ENCODE assay signal across 9 cellular contexts in the genomic region with DNA sequence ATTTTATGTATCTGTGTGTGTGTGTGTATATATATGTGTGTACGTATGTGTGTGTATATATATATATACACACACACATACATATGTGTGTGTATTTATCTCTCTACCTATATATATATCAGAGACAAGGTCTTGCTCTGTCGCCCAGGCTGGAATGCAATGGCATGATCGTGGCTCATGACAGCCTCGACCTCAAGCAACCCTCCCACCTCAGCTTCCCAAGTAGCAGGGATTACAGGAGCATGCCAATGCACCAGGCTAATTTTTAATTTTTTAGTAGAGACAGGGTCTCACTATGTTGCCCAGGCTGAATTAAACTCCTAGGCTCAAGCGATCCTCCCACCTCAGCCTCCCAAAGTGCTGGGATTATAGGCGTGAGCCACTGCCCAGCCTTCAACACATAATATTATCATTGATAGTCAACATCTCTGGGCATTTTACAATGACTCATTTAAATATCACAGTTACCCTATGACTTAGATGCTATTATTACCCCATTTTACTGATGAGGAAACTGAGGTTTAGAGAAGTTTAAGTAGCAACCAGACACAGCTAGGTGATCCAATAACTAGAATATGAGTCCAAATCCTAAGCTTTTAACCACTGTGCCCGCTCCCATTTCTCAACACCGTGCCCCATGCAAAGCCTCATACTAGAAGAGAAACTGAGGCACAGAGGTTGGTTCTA. TPM values are rescaled to one million over a fixed set of nuclear protein-coding genes. Genes with fewer than 3 reads are reported as not detected.
DNase-seq lines count a peak whose midpoint lies in the region; ATAC-seq and TF ChIP-seq lines count a peak whose summit lies in the region.
"Had no signal": no experiment of that assay in that cellular context is flagged by ENCODE, and none has a peak within 500 bp of the region (broad histone marks: within the 10 kb centered on the region; RNA-seq: fewer than 3 reads in every experiment).

No MANE protein-coding gene starts in this region.

- no peak for TF ChIP-seq POLR2A in sigmoid colon (IDR thresholded peaks at IDR 0.05)

- peak overlapping the region; percentile 77 to 85 (median 83) for H3K9ac ChIP-seq in BLaER1 treated with 17β-estradiol and CSF1 and Interleukin-3, amounts not matched to agents 10 nM and 100 nM

- H3K36me3 ChIP-seq in BLaER1 treated with 17β-estradiol and CSF1 and Interleukin-3, amounts not matched to agents 10 nM and 100 nM = peaks cover 16 to 41% (median 27%) of the 10 kb centered on the region in 11 experiments
- peaks cover 24 to 41% (median 28%) of the 10 kb centered on the region in 4 donors for H3K36me3 ChIP-seq in sigmoid colon

- H3K27me3 ChIP-seq in BLaER1 treated with 17β-estradiol and CSF1 and Interleukin-3, amounts not matched to agents 10 nM and 100 nM = no peaks in the 10 kb centered on the region
- no peaks in the 10 kb centered on the region for H3K27me3 ChIP-seq in foreskin keratinocyte
- no peaks in the 10 kb centered on the region for H3K27me3 ChIP-seq in sigmoid colon
- H3K27me3 ChIP-seq: neutrophil had no signal

- no peak for DNase-seq in RWPE1 (ENCODE audit: low spot score)
- DNase-seq in foreskin keratinocyte = no peak
- no peak for DNase-seq in sigmoid colon
- no peak for DNase-seq in UCSD-AML1 (lab: John Stamatoyannopoulos, UW; ENCODE audit: unreplicated experiment)
- DNase-seq in NK-92 (lab: John Stamatoyannopoulos, UW; ENCODE audit: unreplicated experiment) = no peak
- no peak for DNase-seq in middle frontal gyrus (ENCODE audit: extremely low spot score, low spot score)

- peak overlapping the region; percentile 79 to 97 (median 94); a peak in 21 of 22 replicates for H3K27ac ChIP-seq in BLaER1 treated with 17β-estradiol and CSF1 and Interleukin-3, amounts not matched to agents 10 nM and 100 nM
- peak overlapping the region; percentile 99 for H3K27ac ChIP-seq in RWPE1
- H3K27ac ChIP-seq in foreskin keratinocyte = peak overlapping the region; percentile 78
- H3K27ac ChIP-seq in sigmoid colon = peak overlapping the region; percentile 80 to 85 (median 82)

- H3K4me1 ChIP-seq in BLaER1 treated with 17β-estradiol and CSF1 and Interleukin-3, amounts not matched to agents 10 nM and 100 nM = peaks cover 68 to 76% (median 71%) of the 10 kb centered on the region in 10 experiments
- peaks cover 9% of the 10 kb centered on the region for H3K4me1 ChIP-seq in foreskin keratinocyte
- H3K4me1 ChIP-seq in sigmoid colon = peaks cover 0 to 45% (median 35%) of the 10 kb centered on the region in 4 donors

- POLR2A ChIA-PET in RWPE1 (lab: Yijun Ruan, JAX; ENCODE audit: low non-redundant PET) = interaction anchor here (0.5 to 0.6 kb wide), 2 partner anchors 25 to 39 kb away, joined by 3 read pairs; no protein-coding TSS in a partner anchor

- WGBS in sigmoid colon, 2 donors = 82 to 89% methylated on average over 8 of the region's 8 CpGs

- intact Hi-C loops in sigmoid colon (cut with DNase I) = no loop called here

- H3K9me3 ChIP-seq in BLaER1 treated with 17β-estradiol and CSF1 and Interleukin-3, amounts not matched to agents 10 nM and 100 nM (replicated peaks in 1 of 11) = no peaks in the 10 kb centered on the region
- no peaks in the 10 kb centered on the region for H3K9me3 ChIP-seq in sigmoid colon
- H3K9me3 ChIP-seq: neutrophil had no signal

- peaks cover 0 to 22% (median 0%) of the 10 kb centered on the region in 11 experiments; a peak in 7 of 22 replicates for H4K20me1 ChIP-seq in BLaER1 treated with 17β-estradiol and CSF1 and Interleukin-3, amounts not matched to agents 10 nM and 100 nM

- no peak for ATAC-seq in foreskin keratinocyte
- ATAC-seq in GM19397 (IDR thresholded peaks at IDR 0.05; ENCODE audit: unreplicated experiment) = no peak

- peak overlapping the region; percentile 37 to 67 (median 54); a peak in 17 of 20 replicates for H3K4me3 ChIP-seq in BLaER1 treated with 17β-estradiol and CSF1 and Interleukin-3, amounts not matched to agents 10 nM and 100 nM
- no peak overlapping the region for H3K4me3 ChIP-seq in sigmoid colon

- peak overlapping the region; percentile 83 to 99 (median 93) for H3K4me2 ChIP-seq in BLaER1 treated with 17β-estradiol and CSF1 and Interleukin-3, amounts not matched to agents 10 nM and 100 nM

- TF ChIP-seq CTCF in RWPE1 (conservative IDR thresholded peaks at IDR 0.05; ENCODE audit: low read depth) (no peak), foreskin keratinocyte (conservative IDR thresholded peaks at IDR 0.05) (no peak), sigmoid colon (IDR thresholded peaks at IDR 0.05) (no peak)

- CTCF ChIA-PET in RWPE1 (lab: Yijun Ruan, JAX) = interaction anchor here (2.2 kb wide), 1 partner anchor 21 kb away, joined by 8 read pairs; no protein-coding TSS in a partner anchor

- no peak for TF ChIP-seq EP300 in sigmoid colon (IDR thresholded peaks at IDR 0.05)

RNA-seq across cellular contexts. Expression of a gene that starts 24.3 kb away (rescaled TPM):
- total RNA-seq in foreskin keratinocyte (37.7 and 42.5 TPM in 2 replicates), sigmoid colon (10 to 100 TPM; 22.2 to 29.8 (median 25.9) TPM)
- polyA plus RNA-seq in foreskin keratinocyte (79.4 and 87.6 TPM in 2 replicates), sigmoid colon (10 to 100 TPM in 1 of 3 donors, 1 to 10 TPM in 2; 8.4 to 45.5 (median 9.7) TPM)

RNA-seq across cellular contexts. Expression of a gene that starts 28.4 kb away (rescaled TPM):
- 56.3 and 56.5 TPM in 2 replicates for total RNA-seq in foreskin keratinocyte
- 55.8 and 60.1 TPM in 2 replicates for polyA plus RNA-seq in foreskin keratinocyte
- 10 to 100 TPM; 33.8 to 46.9 (median 40.1) TPM for total RNA-seq in sigmoid colon
- polyA plus RNA-seq in sigmoid colon = 10 to 100 TPM; 28.8 to 41.6 (median 37.9) TPM

RNA-seq across cellular contexts. Expression of a gene that starts 28.6 kb away (rescaled TPM):
- total RNA-seq in foreskin keratinocyte = 7.7 and 10.9 TPM in 2 replicates
- 4.4 and 6.7 TPM in 2 replicates for polyA plus RNA-seq in foreskin keratinocyte
- total RNA-seq in sigmoid colon = 10 to 100 TPM; 58.2 to 87.5 (median 69.4) TPM
- polyA plus RNA-seq in sigmoid colon = 10 to 100 TPM; 15.3 to 21.8 (median 16.8) TPM

RNA-seq across cellular contexts. Expression of a gene that starts 46.9 kb away (rescaled TPM):
- total RNA-seq in foreskin keratinocyte (11.1 and 12.9 TPM in 2 replicates), sigmoid colon (1 to 10 TPM in 1 of 4 donors, under 1 TPM in 3; 0.36 to 3.3 (median 0.52) TPM)
- polyA plus RNA-seq in foreskin keratinocyte (8.8 and 9.3 TPM in 2 replicates), sigmoid colon (1 to 10 TPM in 1 of 3 donors, under 1 TPM in 1, not detected in 1; 0.69 to 3.1 TPM)

Comparison
In these comparisons a context has a peak if more than half of its experiments do, and no peak if none do; other contexts are left out.
1. H3K4me3 ChIP-seq: peak in BLaER1 treated with 17β-estradiol and CSF1 and Interleukin-3, amounts not matched to agents 10 nM and 100 nM (10 of 10); none in sigmoid colon (0 of 4).
2. Peak in every context shown above with its lines, with median percentiles within 50 percentile points of each other: H3K27ac ChIP-seq.